Comparison of ENCODE assay signal across 24 cellular contexts in the genomic region with DNA sequence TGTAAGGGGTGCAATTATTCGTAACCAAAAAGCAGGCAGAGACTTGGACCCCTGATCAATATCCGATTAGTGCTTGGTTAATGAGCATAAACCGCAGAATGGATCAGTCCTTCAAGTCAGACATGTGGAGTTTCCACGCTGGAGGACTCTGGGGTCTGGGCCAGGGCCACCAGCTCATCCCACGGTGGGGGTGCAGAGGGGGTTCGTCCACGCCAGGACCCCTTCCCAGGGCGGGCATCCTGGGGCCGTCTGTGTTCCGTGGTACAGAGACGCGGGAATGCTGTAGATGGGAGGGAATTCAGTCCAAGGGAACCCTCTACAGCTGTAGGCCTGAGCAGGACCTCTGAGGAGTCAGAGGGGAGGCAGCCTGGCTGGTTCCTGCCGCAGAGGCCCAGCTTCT.
"Had no signal": no experiment of that assay in that cellular context is flagged by ENCODE, and none has a peak within 500 bp of the region (broad histone marks: within the 10 kb centered on the region; RNA-seq: fewer than 3 reads in every experiment).

No MANE protein-coding gene starts in this region.

- H3K4me3 ChIP-seq: coronary artery, dorsolateral prefrontal cortex, esophagus muscularis mucosa, gastroesophageal sphincter, heart left ventricle, hepatocyte, left ventricle myocardium inferior, lower lobe of right lung, mucosa of descending colon had no signal

- H3K9me3 ChIP-seq: lower lobe of right lung, mucosa of descending colon had no signal

- H3K27me3 ChIP-seq: dorsolateral prefrontal cortex, hepatocyte had no signal

- H3K36me3 ChIP-seq: esophagus muscularis mucosa, gastroesophageal sphincter, heart left ventricle, left ventricle myocardium inferior, lower lobe of right lung had no signal

- FAIRE-seq: colon, endothelial cell of umbilical vein, frontal cortex, kidney had no signal

- H3K4me1 ChIP-seq: esophagus muscularis mucosa, foreskin keratinocyte, gastroesophageal sphincter, heart left ventricle, left ventricle myocardium inferior, lower lobe of right lung had no signal

- H3K27ac ChIP-seq: coronary artery, dorsolateral prefrontal cortex, esophagus muscularis mucosa, foreskin keratinocyte, gastroesophageal sphincter, heart left ventricle, hepatocyte, left ventricle myocardium inferior, lower lobe of right lung had no signal

- ATAC-seq: foreskin keratinocyte, gastroesophageal sphincter, heart left ventricle, left colon, left lobe of liver, lower lobe of right lung, mucosa of descending colon had no signal

- DNase-seq: dermis blood vessel endothelial cell; dorsolateral prefrontal cortex; effector CD4-positive, alpha-beta T cell; effector memory CD4-positive, alpha-beta T cell; foreskin keratinocyte; hypothalamus; immature natural killer cell; islet precursor cell; kidney; kidney glomerular epithelial cell; left colon; left ventricle myocardium inferior; lower lobe of right lung; mesenchymal stem cell had no signal
